Comparison of ENCODE assay signal across 1 cellular context in genomic region chr14:61561657-61562276, GRCh38.
A peak's percentile ranks its signal among the peaks of the same experiment; 100 is the strongest.
TF ChIP-seq lines count a peak whose summit lies in the region.

No MANE protein-coding gene starts in this region.

TF ChIP-seq in HepG2, 621 proteins besides CTCF, POLR2A, EP300 and RAD21 (continued from another document):
- TF ChIP-seq ZNF792 (CRISPR knock-in tag; IDR thresholded peaks at IDR 0.05) (peak; percentile 83; the same call in 1 of the 2 replicates), TBX2 (CRISPR knock-in tag; IDR thresholded peaks at IDR 0.05; ENCODE audit: borderline replicate concordance) (peak; percentile 73), ZNF780A (CRISPR knock-in tag; IDR thresholded peaks at IDR 0.05) (no peak), TFAP4 (IDR thresholded peaks at IDR 0.05; ENCODE audit: borderline replicate concordance, low read depth) (peak; percentile 91), ZNF282 (IDR thresholded peaks at IDR 0.05; ENCODE audit: partially characterized antibody) (no peak), GMEB1 (CRISPR knock-in tag; IDR thresholded peaks at IDR 0.05; ENCODE audit: borderline replicate concordance) (no peak), PAX8 (CRISPR knock-in tag; IDR thresholded peaks at IDR 0.05; ENCODE audit: borderline replicate concordance) (no peak), CEBPB (IDR thresholded peaks at IDR 0.05; ENCODE audit: borderline replicate concordance, low read depth, low read length) (peak; percentile 75), TFDP1 (CRISPR knock-in tag; IDR thresholded peaks at IDR 0.05; ENCODE audit: borderline replicate concordance) (0 out of 2 replicates have a peak, but pooled peaks have one; percentile 61), HNRNPUL1 (IDR thresholded peaks at IDR 0.05; ENCODE audit: low read depth, low read length) (no peak), KLF13 (CRISPR knock-in tag; IDR thresholded peaks at IDR 0.05) (no peak), SP5 (CRISPR knock-in tag; IDR thresholded peaks at IDR 0.05; ENCODE audit: borderline replicate concordance, low read depth) (peak; percentile 59), ZNF234 (CRISPR knock-in tag; conservative IDR thresholded peaks at IDR 0.05) (no peak), CBX2 (IDR thresholded peaks at IDR 0.05; ENCODE audit: low read depth, low read length) (no peak), CBX2 (CRISPR knock-in tag; IDR thresholded peaks at IDR 0.05; ENCODE audit: low read depth) (no peak), JUNB (CRISPR knock-in tag; IDR thresholded peaks at IDR 0.05; ENCODE audit: borderline replicate concordance) (no peak), SIX4 (CRISPR knock-in tag; IDR thresholded peaks at IDR 0.05) (0 out of 2 replicates have a peak, but pooled peaks have one; percentile 76), MZF1 (CRISPR knock-in tag; IDR thresholded peaks at IDR 0.05; ENCODE audit: borderline replicate concordance) (no peak), ERF (CRISPR knock-in tag; IDR thresholded peaks at IDR 0.05) (peak; percentile 20; the same call in 1 of the 2 replicates), CBFB (CRISPR knock-in tag; IDR thresholded peaks at IDR 0.05) (0 out of 2 replicates have a peak, but pooled peaks have one; percentile 49), REL (CRISPR knock-in tag; conservative IDR thresholded peaks at IDR 0.05) (no peak), ZNF737 (CRISPR knock-in tag; IDR thresholded peaks at IDR 0.05; ENCODE audit: borderline replicate concordance) (no peak), CENPX (CRISPR knock-in tag; IDR thresholded peaks at IDR 0.05) (no peak), SOX13 (IDR thresholded peaks at IDR 0.05) (peak; percentile 38; the same call in 1 of the 2 replicates), SOX13 (CRISPR knock-in tag; conservative IDR thresholded peaks at IDR 0.05 in 1 of 2, IDR thresholded peaks at IDR 0.05 in 1 of 2) (peak in 1 of 2 experiments; percentile 79; a peak in 2 of 4 replicates), ZNF33B (CRISPR knock-in tag; IDR thresholded peaks at IDR 0.05) (0 out of 2 replicates have a peak, but pooled peaks have one; percentile 63), TRIM22 (IDR thresholded peaks at IDR 0.05) (no peak), MLLT10 (CRISPR knock-in tag; IDR thresholded peaks at IDR 0.05) (no peak), ATF6 (CRISPR knock-in tag; conservative IDR thresholded peaks at IDR 0.05) (no peak), HNF1B (CRISPR knock-in tag; IDR thresholded peaks at IDR 0.05) (peak; percentile 72), ZNF460 (CRISPR knock-in tag; IDR thresholded peaks at IDR 0.05; ENCODE audit: borderline replicate concordance) (no peak), ZNF337 (CRISPR knock-in tag; IDR thresholded peaks at IDR 0.05; ENCODE audit: borderline replicate concordance, low read depth) (no peak; the same call in 1 of the 2 replicates), NFKB2 (CRISPR knock-in tag; IDR thresholded peaks at IDR 0.05; ENCODE audit: borderline replicate concordance) (peak; percentile 58; the same call in 1 of the 2 replicates), MIER3 (CRISPR knock-in tag; IDR thresholded peaks at IDR 0.05; ENCODE audit: borderline replicate concordance) (peak; percentile 42; the same call in 1 of the 2 replicates), ZHX2 (IDR thresholded peaks at IDR 0.05; ENCODE audit: low read depth) (0 out of 2 replicates have a peak, but pooled peaks have one; percentile 55), ZHX2 (CRISPR knock-in tag; IDR thresholded peaks at IDR 0.05; ENCODE audit: borderline replicate concordance) (no peak), SMYD3 (CRISPR knock-in tag; IDR thresholded peaks at IDR 0.05) (0 out of 2 replicates have a peak, but pooled peaks have one; percentile 28), CAMTA2 (CRISPR knock-in tag; IDR thresholded peaks at IDR 0.05; ENCODE audit: borderline replicate concordance) (peak; percentile 61; the same call in 1 of the 2 replicates), MAX (IDR thresholded peaks at IDR 0.05) (peak; percentile 81)
